ENCODE assay signal across 28 cellular contexts in the genomic region with DNA sequence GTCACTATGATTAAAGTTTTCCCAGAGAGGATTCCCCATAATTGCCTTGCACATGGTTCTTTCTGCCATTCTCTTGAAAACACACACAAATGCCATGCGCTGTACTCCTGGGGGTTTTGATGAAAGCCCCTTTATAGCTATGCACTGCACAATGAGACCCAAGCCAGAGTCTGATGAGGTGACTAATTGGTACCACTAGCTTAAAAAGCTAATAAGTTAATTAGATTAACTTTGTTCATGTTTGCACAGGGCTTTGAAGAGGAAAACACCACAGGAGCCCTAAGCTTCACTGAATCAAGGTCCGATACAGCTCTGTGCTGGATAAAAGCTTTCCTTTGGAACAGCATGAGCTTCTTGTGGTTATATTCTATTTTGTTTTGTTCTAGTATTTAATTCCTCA.
"Had no signal": no experiment of that assay in that cellular context is flagged by ENCODE, and none has a peak within 500 bp of the region (broad histone marks: within the 10 kb centered on the region; RNA-seq: fewer than 3 reads in every experiment).

No MANE protein-coding gene starts in this region.

- H3K9me3 ChIP-seq: esophagus squamous epithelium, left lung, pancreas, right atrium auricular region, suprapubic skin, transverse colon, upper lobe of right lung, uterus had no signal

- H3K27me3 Mint-ChIP-seq: stimulated activated naive CD8-positive, alpha-beta T cell treated with anti-CD3 and anti-CD28 coated beads, Interleukin-15, amount 100 ng/mL, for 72 hours had no signal

- H3K4me3 ChIP-seq: dorsolateral prefrontal cortex, esophagus squamous epithelium, heart right ventricle, left lung, pancreas, right atrium auricular region, smooth muscle cell, suprapubic skin, transverse colon, upper lobe of right lung, uterus had no signal

- H3K27me3 ChIP-seq: esophagus squamous epithelium, left lung, pancreas, right atrium auricular region, suprapubic skin, transverse colon, upper lobe of right lung, uterus had no signal

- ATAC-seq: heart right ventricle; left cardiac atrium; left lung; naive thymus-derived CD4-positive, alpha-beta T cell; pancreas; sciatic nerve; stimulated activated naive CD8-positive, alpha-beta T cell treated with anti-CD3 and anti-CD28 coated beads, Interleukin-15, amount 100 ng/mL, for 72 hours; upper lobe of right lung had no signal

- H3K27ac ChIP-seq: dorsolateral prefrontal cortex, esophagus squamous epithelium, heart right ventricle, left lung, pancreas, right atrium auricular region, suprapubic skin, transverse colon, upper lobe of right lung, uterus had no signal

- H3K4me3 Mint-ChIP-seq: mesothelial cell of epicardium; naive thymus-derived CD4-positive, alpha-beta T cell; nephron; stimulated activated naive CD8-positive, alpha-beta T cell treated with anti-CD3 and anti-CD28 coated beads, Interleukin-15, amount 100 ng/mL, for 72 hours had no signal

- H3K4me2 ChIP-seq: smooth muscle cell had no signal

- H3K27ac Mint-ChIP-seq: mesothelial cell of epicardium; naive thymus-derived CD4-positive, alpha-beta T cell; nephron; stimulated activated naive CD8-positive, alpha-beta T cell treated with anti-CD3 and anti-CD28 coated beads, Interleukin-15, amount 100 ng/mL, for 72 hours had no signal

- H3K4me1 ChIP-seq: esophagus squamous epithelium, heart right ventricle, left lung, pancreas, right atrium auricular region, suprapubic skin, transverse colon, upper lobe of right lung, uterus had no signal

- H3K4me1 Mint-ChIP-seq: mesothelial cell of epicardium; naive thymus-derived CD4-positive, alpha-beta T cell; nephron; stimulated activated naive CD8-positive, alpha-beta T cell treated with anti-CD3 and anti-CD28 coated beads, Interleukin-15, amount 100 ng/mL, for 72 hours had no signal

- DNase-seq: dorsolateral prefrontal cortex; effector CD8-positive, alpha-beta T cell; erythroblast; esophagus squamous epithelium; foreskin melanocyte; glutamatergic neuron; heart right ventricle; hippocampal formation; left cardiac atrium; left lung; mesenchymal stem cell; naive thymus-derived CD4-positive, alpha-beta T cell; pancreas; stimulated activated CD4-positive, alpha-beta T cell treated with anti-CD3 and anti-CD28 coated beads, Interleukin-12 subunit alpha, Interleukin-12 subunit beta, amount 100 ng/mL, for 4 hours; stimulated activated CD4-positive, alpha-beta T cell treated with anti-CD3 and anti-CD28 coated beads, Interleukin-1b, Interleukin-23, amount 100 ng/mL, for 48 hours; stimulated activated CD4-positive, alpha-beta T cell treated with anti-CD3 and anti-CD28 coated beads, Interleukin-4, amount 100 ng/mL, for 1 hour; stimulated activated CD8-positive, alpha-beta memory T cell treated with anti-CD3 and anti-CD28 coated beads, Interleukin-4, amount 100 ng/mL, for 48 hours; stimulated activated naive CD4-positive, alpha-beta T cell; stimulated activated naive CD8-positive, alpha-beta T cell treated with anti-CD3 and anti-CD28 coated beads, Interleukin-15, amount 100 ng/mL, for 72 hours; transverse colon; upper lobe of right lung; uterus had no signal

- H3K36me3 ChIP-seq: esophagus squamous epithelium, heart right ventricle, left lung, pancreas, right atrium auricular region, suprapubic skin, transverse colon, upper lobe of right lung, uterus had no signal

- H3K36me3 Mint-ChIP-seq: mesothelial cell of epicardium had no signal
